1 cellular context compared by ENCODE assay signal in genomic region chr12:5047094-5047493, GRCh38.
TF ChIP-seq lines count a peak whose summit lies in the region.

No MANE protein-coding gene starts in this region.

TF ChIP-seq in WTC11, 78 proteins besides CTCF, POLR2A, EP300 and RAD21 (continued from another document):
- TF ChIP-seq CDX4 (CRISPR knock-in tag; IDR thresholded peaks at IDR 0.05; ENCODE audit: borderline replicate concordance) (no peak), SP1 (CRISPR knock-in tag; conservative IDR thresholded peaks at IDR 0.05) (no peak), NFE2L1 (CRISPR knock-in tag; IDR thresholded peaks at IDR 0.05) (no peak), ETV6 (CRISPR knock-in tag; IDR thresholded peaks at IDR 0.05) (no peak), ZNF121 (CRISPR knock-in tag; IDR thresholded peaks at IDR 0.05) (no peak), HMGXB4 (CRISPR knock-in tag; IDR thresholded peaks at IDR 0.05) (no peak), ZNF317 (CRISPR knock-in tag; IDR thresholded peaks at IDR 0.05; ENCODE audit: borderline replicate concordance, low read depth) (no peak), PRDM15 (CRISPR knock-in tag; IDR thresholded peaks at IDR 0.05) (no peak), IRF2 (CRISPR knock-in tag; IDR thresholded peaks at IDR 0.05; ENCODE audit: borderline replicate concordance, low read depth) (no peak), ATF2 (CRISPR knock-in tag; IDR thresholded peaks at IDR 0.05; ENCODE audit: borderline replicate concordance, low read depth) (no peak), GABPB1 (CRISPR knock-in tag; IDR thresholded peaks at IDR 0.05) (no peak), ZNF512 (CRISPR knock-in tag; IDR thresholded peaks at IDR 0.05; ENCODE audit: borderline replicate concordance) (no peak)
TF ChIP-seq in WTC11: peak in this region for 0.
